16 cellular contexts compared by ENCODE assay signal in genomic region chr2:221389909-221390308, GRCh38.
A peak's percentile ranks its signal among the peaks of the same experiment; 100 is the strongest.
DNase-seq lines count a peak whose midpoint lies in the region; ATAC-seq, FAIRE-seq and TF ChIP-seq lines count a peak whose summit lies in the region.
"Had no signal": no experiment of that assay in that cellular context is flagged by ENCODE, and none has a peak within 500 bp of the region (broad histone marks: within the 10 kb centered on the region; RNA-seq: fewer than 3 reads in every experiment).

No MANE protein-coding gene starts in this region.

- no peak for ATAC-seq in HG03460 (IDR thresholded peaks at IDR 0.05; ENCODE audit: unreplicated experiment)
- ATAC-seq: CD8-positive, alpha-beta T cell; GM12878 had no signal

- H3K36me3 ChIP-seq in bronchial epithelial cell (ENCODE audit: control insufficient read depth, insufficient read depth, low read length) (no peaks in the 10 kb centered on the region), muscle layer of colon (ENCODE audit: insufficient read depth, low read length) (no peaks in the 10 kb centered on the region), stomach smooth muscle (ENCODE audit: control insufficient read depth in 2 of 2, insufficient read depth in 2 of 2, low read length in 2 of 2) (no peaks in the 10 kb centered on the region)

- H3K27me3 ChIP-seq in bronchial epithelial cell (ENCODE audit: control insufficient read depth, insufficient read depth, low read length) (no peaks in the 10 kb centered on the region), muscle layer of colon (ENCODE audit: control insufficient read depth in 1 of 2, insufficient read depth in 2 of 2, low read length in 2 of 2) (no peaks in the 10 kb centered on the region), stomach smooth muscle (ENCODE audit: control insufficient read depth in 1 of 2, insufficient read depth in 2 of 2, low read length in 2 of 2) (no peaks in the 10 kb centered on the region)

- no peaks in the 10 kb centered on the region for H3K9me3 ChIP-seq in muscle layer of colon (ENCODE audit: low read length)
- H3K9me3 ChIP-seq in stomach smooth muscle (ENCODE audit: control insufficient read depth in 2 of 2, low read length in 2 of 2), result no peaks in the 10 kb centered on the region

- H3K4me1 ChIP-seq in muscle layer of colon (ENCODE audit: insufficient read depth, low read length), result peaks cover 33% of the 10 kb centered on the region
- peaks cover 4% of the 10 kb centered on the region for H3K4me1 ChIP-seq in stomach smooth muscle (ENCODE audit: control insufficient read depth, insufficient read depth, low read length)

- DNase-seq in DMS 273 (lab: John Stamatoyannopoulos, UW; ENCODE audit: unreplicated experiment) (peak; percentile 20), DMS 273 treated with DMSO at 0.1 percent for 48 hours (lab: John Stamatoyannopoulos, UW) (no peak), bronchial epithelial cell (ENCODE audit: low read depth) (no peak), RCC 7860 (ENCODE audit: low spot score) (no peak), epidermal melanocyte (ENCODE audit: insufficient read length, low spot score) (no peak)
- DNase-seq: CD8-positive, alpha-beta T cell; COR-L47; DMS53; GM23248; H9 had no signal

- H3K27ac ChIP-seq in muscle layer of colon (ENCODE audit: low read depth, low read length) (peak overlapping the region; percentile 21), stomach smooth muscle (ENCODE audit: low read length) (peak overlapping the region; percentile 8)
- H3K27ac ChIP-seq: 22Rv1, GM23248 had no signal

- TF ChIP-seq CTCF in bronchial epithelial cell (IDR thresholded peaks at IDR 0.05; ENCODE audit: insufficient read depth, low read length, severe bottlenecking), result no peak

- H3K4me3 ChIP-seq in bronchial epithelial cell (ENCODE audit: low read depth, low read length) (no peak overlapping the region), muscle layer of colon (ENCODE audit: low read depth in 1 of 2, low read length in 2 of 2) (no peak overlapping the region), stomach smooth muscle (ENCODE audit: low read length in 2 of 2) (no peak overlapping the region)
- H3K4me3 ChIP-seq: GM12878, GM23248 had no signal

- H3K9ac ChIP-seq in muscle layer of colon (ENCODE audit: low read length), result no peak overlapping the region
- peak overlapping the region in 1 of 2 donors; percentile 7 for H3K9ac ChIP-seq in stomach smooth muscle (ENCODE audit: low read length in 2 of 2)
- H3K9ac ChIP-seq: GM23248 had no signal

- peak; percentile 13 for FAIRE-seq in bronchial epithelial cell (lab: Jason Lieb, UNC)
- FAIRE-seq in RCC 7860 (lab: Jason Lieb, UNC), result no peak
- FAIRE-seq: GM12878, GM18507 had no signal
